ENCODE assay signal across 9 cellular contexts in the genomic region with DNA sequence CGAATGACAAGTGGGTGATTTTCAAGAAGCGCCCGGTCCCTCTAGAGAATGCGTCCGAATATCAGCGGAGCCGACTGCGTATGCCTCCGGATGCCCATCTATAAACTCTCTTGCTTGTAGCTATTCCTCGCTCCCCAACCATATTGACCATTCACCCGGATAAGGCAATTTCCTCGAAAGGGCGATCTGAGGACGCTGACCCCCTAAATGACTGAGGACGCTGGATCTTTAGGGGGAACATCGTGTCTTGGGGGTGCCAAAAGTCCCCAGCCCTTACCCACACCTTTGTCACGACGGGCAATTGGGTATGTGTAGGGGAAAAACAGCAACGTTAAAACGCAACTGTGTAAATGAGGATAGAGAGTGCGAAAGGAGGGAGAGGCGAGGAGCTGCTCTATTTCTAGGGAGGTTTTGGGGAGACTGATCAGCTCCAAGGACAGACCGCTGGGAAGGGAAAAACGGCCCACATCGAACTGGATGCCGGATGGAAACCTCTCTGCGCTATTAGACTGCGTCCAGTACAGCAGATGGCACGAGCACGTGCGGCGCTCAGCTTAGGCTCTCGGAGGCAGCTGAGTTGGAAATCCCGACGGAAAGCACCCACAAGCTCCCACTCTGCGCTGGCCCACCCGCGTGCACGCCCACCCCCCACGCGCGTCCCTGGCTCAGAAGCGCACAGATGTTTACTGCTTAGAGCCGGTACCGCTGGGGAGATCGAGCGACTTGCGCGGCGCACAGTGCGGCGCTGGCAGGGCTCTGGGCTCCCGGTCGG. TPM values are rescaled to one million over a fixed set of nuclear protein-coding genes. Genes with fewer than 3 reads are reported as not detected.
A peak's percentile ranks its signal among the peaks of the same experiment; 100 is the strongest.
DNase-seq lines count a peak whose midpoint lies in the region; ATAC-seq and TF ChIP-seq lines count a peak whose summit lies in the region.
"Had no signal": no experiment of that assay in that cellular context is flagged by ENCODE, and none has a peak within 500 bp of the region (broad histone marks: within the 10 kb centered on the region; RNA-seq: fewer than 3 reads in every experiment).

No MANE protein-coding gene starts in this region.

- H3K27ac Mint-ChIP-seq in activated T-helper 17 cell treated with anti-CD3 and anti-CD28 coated beads, Interleukin-2, amount 50 U/mL, for 72 hours = no peak overlapping the region

- DNase-seq in GM03348 (ENCODE audit: low spot score) (peak; percentile 59), left cardiac atrium (peak; percentile 32), retinal pigment epithelial cell (ENCODE audit: low read depth) (no peak), left colon (no peak), NCI-H2081 treated with DMSO at 0.1 percent for 48 hours (lab: John Stamatoyannopoulos, UW) (no peak)

- H3K27me3 Mint-ChIP-seq in activated T-helper 17 cell treated with anti-CD3 and anti-CD28 coated beads, Interleukin-2, amount 50 U/mL, for 72 hours = peaks cover 62% of the 10 kb centered on the region

- peak overlapping the region; percentile 93 for H3K4me3 ChIP-seq in retinal pigment epithelial cell (ENCODE audit: low read length)

- ATAC-seq in activated T-helper 17 cell treated with anti-CD3 and anti-CD28 coated beads, Interleukin-2, amount 50 U/mL, for 72 hours (replicated peaks) = no peak
- ATAC-seq in left cardiac atrium (peak; percentile 6 to 9), left colon (no peak), GM18870 (IDR thresholded peaks at IDR 0.05; ENCODE audit: unreplicated experiment) (no peak), HG02571 (IDR thresholded peaks at IDR 0.05; ENCODE audit: unreplicated experiment) (no peak)
- ATAC-seq: Panc1 had no signal

- intact Hi-C loops in left cardiac atrium (cut with DNase I) = loop anchor here (5.0 to 10.0 kb wide), 2 partner anchors 126 to 129 kb away; a partner anchor contains a TSS
- intact Hi-C loops in left colon (cut with DNase I, micrococcal nuclease) = no loop called here

- H3K36me3 Mint-ChIP-seq in activated T-helper 17 cell treated with anti-CD3 and anti-CD28 coated beads, Interleukin-2, amount 50 U/mL, for 72 hours (ENCODE audit: low read depth) = no peaks in the 10 kb centered on the region

- TF ChIP-seq CTCF in retinal pigment epithelial cell (conservative IDR thresholded peaks at IDR 0.05; ENCODE audit: low read depth, low read length) = no peak

- H3K9me3 Mint-ChIP-seq in activated T-helper 17 cell treated with anti-CD3 and anti-CD28 coated beads, Interleukin-2, amount 50 U/mL, for 72 hours = no peaks in the 10 kb centered on the region

- H3K4me3 Mint-ChIP-seq in activated T-helper 17 cell treated with anti-CD3 and anti-CD28 coated beads, Interleukin-2, amount 50 U/mL, for 72 hours = peak overlapping the region; percentile 33

- H3K4me1 Mint-ChIP-seq in activated T-helper 17 cell treated with anti-CD3 and anti-CD28 coated beads, Interleukin-2, amount 50 U/mL, for 72 hours = peaks cover 4% of the 10 kb centered on the region

RNA-seq across cellular contexts. Expression of a gene that starts 2.9 kb away (rescaled TPM):
- total RNA-seq in activated T-helper 17 cell treated with anti-CD3 and anti-CD28 coated beads, Interleukin-2, amount 50 U/mL, for 72 hours = not detected
- total RNA-seq in left cardiac atrium (10 to 100 TPM; 31.4 to 38.6 TPM), left colon (1 to 10 TPM; 1.5 to 3.0 TPM)

Comparison
In these comparisons a context has a peak if more than half of its experiments do, and no peak if none do; other contexts are left out.
1. DNase-seq: peak in GM03348 (single experiment) and left cardiac atrium (single experiment); none in retinal pigment epithelial cell (single experiment), left colon (0 of 2) and NCI-H2081 treated with DMSO at 0.1 percent for 48 hours (single experiment).
2. ATAC-seq: peak in left cardiac atrium (2 of 2); none in activated T-helper 17 cell treated with anti-CD3 and anti-CD28 coated beads, Interleukin-2, amount 50 U/mL, for 72 hours (single experiment), left colon (single experiment), GM18870 (single experiment) and HG02571 (single experiment).
3. RNA of a gene that starts 2.9 kb away (total RNA-seq): 31.4 to 38.6 TPM in left cardiac atrium; 1.5 to 3.0 TPM in left colon and not detected in activated T-helper 17 cell treated with anti-CD3 and anti-CD28 coated beads, Interleukin-2, amount 50 U/mL, for 72 hours; every median in the first group is over 4 times any median in the second.
4. intact Hi-C loops: an anchor here in left cardiac atrium (5.0 to 10.0 kb wide); none called in left colon.